Comparison of ENCODE assay signal across 1 cellular context in the genomic region with DNA sequence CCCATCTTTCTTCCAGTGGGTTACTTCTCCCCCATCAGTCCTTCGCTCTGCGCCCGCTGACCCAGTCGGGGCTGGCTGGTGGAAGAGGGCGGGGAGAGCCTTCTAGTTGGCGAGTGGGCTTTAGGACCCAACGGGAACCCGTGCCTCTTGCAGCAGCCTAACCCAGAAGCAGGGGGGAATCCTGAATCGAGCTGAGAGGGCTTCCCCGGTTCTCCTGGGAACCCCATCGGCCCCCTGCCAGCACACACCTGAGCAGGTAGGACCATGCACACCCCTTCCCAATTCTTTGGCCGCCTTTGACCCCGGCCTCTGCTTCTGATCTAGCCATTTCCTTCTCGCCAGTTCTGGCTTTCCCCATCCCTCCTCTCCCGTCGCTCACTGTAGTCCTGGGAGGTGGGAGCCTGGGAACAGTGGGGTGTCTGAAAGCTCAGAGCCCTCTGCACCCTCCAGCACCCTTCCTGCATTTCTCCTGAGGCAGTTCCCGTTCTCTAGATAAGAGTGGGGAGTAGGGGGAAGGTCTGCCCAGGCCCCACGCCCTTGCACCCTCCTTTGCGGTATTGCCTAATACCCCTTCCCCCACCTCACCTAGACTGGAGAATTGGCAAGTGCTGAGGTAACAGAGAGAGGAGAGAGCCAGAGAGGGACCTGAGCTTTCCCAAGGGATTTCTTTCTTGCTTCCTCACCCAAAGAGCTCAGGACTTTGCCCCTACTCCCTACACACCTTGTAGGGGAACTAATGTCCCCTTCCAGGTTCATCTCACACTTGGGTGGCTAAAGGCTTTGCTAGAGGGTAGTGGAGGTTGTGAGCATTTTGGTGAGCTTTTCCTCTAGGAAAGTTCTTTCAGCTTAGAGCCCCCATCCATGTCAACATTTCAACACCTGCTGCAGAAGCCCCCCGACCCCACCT.
TF ChIP-seq lines count a peak whose summit lies in the region.

RARA (plus strand) TSS at position 150 of the 907 bp plus-strand sequence. CDS start 22,039 bp downstream, outside the sequence.

TF ChIP-seq in HepG2, 621 proteins besides CTCF, POLR2A, EP300 and RAD21 (continued from another document and continues in another):
- no peak for TF ChIP-seq PHF5A (CRISPR knock-in tag; IDR thresholded peaks at IDR 0.05; ENCODE audit: low read depth, unreplicated experiment)
- peak; percentile 40; the same call in 1 of the 2 replicates for TF ChIP-seq SMAD3 (CRISPR knock-in tag; IDR thresholded peaks at IDR 0.05)
- no peak for TF ChIP-seq GATA4 (IDR thresholded peaks at IDR 0.05; ENCODE audit: borderline replicate concordance, low read depth)
- peak; percentile 97 for TF ChIP-seq ZFP91 (CRISPR knock-in tag; IDR thresholded peaks at IDR 0.05; ENCODE audit: borderline replicate concordance)
- TF ChIP-seq TBX2 (CRISPR knock-in tag; IDR thresholded peaks at IDR 0.05; ENCODE audit: borderline replicate concordance) = peak; percentile 52; the same call in 1 of the 2 replicates
- TF ChIP-seq ZMYM3 (CRISPR knock-in tag; IDR thresholded peaks at IDR 0.05) = peak; percentile 93
- TF ChIP-seq GMEB1 (CRISPR knock-in tag; IDR thresholded peaks at IDR 0.05; ENCODE audit: borderline replicate concordance) = no peak; the same call in 1 of the 2 replicates
- TF ChIP-seq ISX (CRISPR knock-in tag; conservative IDR thresholded peaks at IDR 0.05) = no peak
- 0 out of 2 replicates have a peak, but pooled peaks have one; percentile 63 for TF ChIP-seq DNMT3B (CRISPR knock-in tag; conservative IDR thresholded peaks at IDR 0.05)
- TF ChIP-seq ZNF781 (CRISPR knock-in tag; IDR thresholded peaks at IDR 0.05; ENCODE audit: borderline replicate concordance, not compliant biosample characterization) = peak; percentile 38
- TF ChIP-seq TRIM22 (IDR thresholded peaks at IDR 0.05) = no peak
- TF ChIP-seq ONECUT2 (CRISPR knock-in tag; IDR thresholded peaks at IDR 0.05) = no peak
- TF ChIP-seq MYC (CRISPR knock-in tag; IDR thresholded peaks at IDR 0.05; ENCODE audit: borderline replicate concordance) = peak; percentile 17; the same call in 1 of the 2 replicates
- peak; percentile 99 for TF ChIP-seq HIVEP1 (CRISPR knock-in tag; IDR thresholded peaks at IDR 0.05)
- TF ChIP-seq MAZ (IDR thresholded peaks at IDR 0.05; ENCODE audit: borderline replicate concordance, low read depth, low read length) = no peak; the same call in 1 of the 2 replicates
- TF ChIP-seq MAZ (CRISPR knock-in tag; IDR thresholded peaks at IDR 0.05; ENCODE audit: low read depth) = peak; percentile 78
- TF ChIP-seq ZNF567 (CRISPR knock-in tag; IDR thresholded peaks at IDR 0.05; ENCODE audit: borderline replicate concordance) = no peak
- TF ChIP-seq THYN1 (CRISPR knock-in tag; IDR thresholded peaks at IDR 0.05; ENCODE audit: borderline replicate concordance, low read depth) = no peak
- TF ChIP-seq, protein P1, sequence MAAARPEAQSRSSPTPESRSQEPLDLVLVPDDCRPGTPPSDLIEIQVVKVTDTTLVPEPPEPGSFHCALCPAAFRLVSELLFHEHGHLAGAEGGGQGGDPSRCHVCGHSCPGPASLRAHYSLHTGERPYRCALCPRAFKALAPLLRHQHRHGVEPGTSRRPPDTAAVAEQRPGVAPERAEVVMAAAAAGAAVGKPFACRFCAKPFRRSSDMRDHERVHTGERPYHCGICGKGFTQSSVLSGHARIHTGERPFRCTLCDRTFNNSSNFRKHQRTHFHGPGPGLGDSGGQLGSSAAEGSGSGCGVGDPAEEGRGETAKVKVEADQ (CRISPR knock-in tag; IDR thresholded peaks at IDR 0.05; ENCODE audit: borderline replicate concordance) = peak; percentile 44; the same call in 1 of the 2 replicates
- peak; percentile 37; the same call in 1 of the 2 replicates for TF ChIP-seq CBX5 (CRISPR knock-in tag; IDR thresholded peaks at IDR 0.05; ENCODE audit: borderline replicate concordance)
- peak; percentile 65; the same call in 1 of the 2 replicates for TF ChIP-seq KDM4B (CRISPR knock-in tag; IDR thresholded peaks at IDR 0.05)
- no peak for TF ChIP-seq NKX3-1 (CRISPR knock-in tag; IDR thresholded peaks at IDR 0.05)
- no peak for TF ChIP-seq SAFB2 (CRISPR knock-in tag; IDR thresholded peaks at IDR 0.05; ENCODE audit: borderline replicate concordance, low read depth)
- no peak for TF ChIP-seq SP140L (CRISPR knock-in tag; IDR thresholded peaks at IDR 0.05; ENCODE audit: borderline replicate concordance)
- TF ChIP-seq NRL (CRISPR knock-in tag; IDR thresholded peaks at IDR 0.05; ENCODE audit: borderline replicate concordance) = peak; percentile 88; the same call in 1 of the 2 replicates
- TF ChIP-seq, protein P2, sequence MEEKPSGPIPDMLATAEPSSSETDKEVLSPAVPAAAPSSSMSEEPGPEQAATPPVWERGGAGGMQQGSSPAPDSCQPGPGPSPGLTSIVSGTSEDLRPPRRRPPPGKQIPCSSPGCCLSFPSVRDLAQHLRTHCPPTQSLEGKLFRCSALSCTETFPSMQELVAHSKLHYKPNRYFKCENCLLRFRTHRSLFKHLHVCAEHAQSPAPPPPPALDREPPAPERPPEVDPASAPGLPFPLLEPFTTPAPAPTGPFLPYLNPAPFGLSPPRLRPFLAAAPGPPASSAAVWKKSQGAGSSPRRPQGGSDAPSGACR (CRISPR knock-in tag; IDR thresholded peaks at IDR 0.05) = no peak
- TF ChIP-seq ZNF263 (CRISPR knock-in tag; IDR thresholded peaks at IDR 0.05) = 0 out of 2 replicates have a peak, but pooled peaks have one; percentile 16
- TF ChIP-seq TERF1 (CRISPR knock-in tag; IDR thresholded peaks at IDR 0.05) = 0 out of 2 replicates have a peak, but pooled peaks have one; percentile 51
- no peak for TF ChIP-seq PREB (CRISPR knock-in tag; IDR thresholded peaks at IDR 0.05)
- TF ChIP-seq, protein P3, sequence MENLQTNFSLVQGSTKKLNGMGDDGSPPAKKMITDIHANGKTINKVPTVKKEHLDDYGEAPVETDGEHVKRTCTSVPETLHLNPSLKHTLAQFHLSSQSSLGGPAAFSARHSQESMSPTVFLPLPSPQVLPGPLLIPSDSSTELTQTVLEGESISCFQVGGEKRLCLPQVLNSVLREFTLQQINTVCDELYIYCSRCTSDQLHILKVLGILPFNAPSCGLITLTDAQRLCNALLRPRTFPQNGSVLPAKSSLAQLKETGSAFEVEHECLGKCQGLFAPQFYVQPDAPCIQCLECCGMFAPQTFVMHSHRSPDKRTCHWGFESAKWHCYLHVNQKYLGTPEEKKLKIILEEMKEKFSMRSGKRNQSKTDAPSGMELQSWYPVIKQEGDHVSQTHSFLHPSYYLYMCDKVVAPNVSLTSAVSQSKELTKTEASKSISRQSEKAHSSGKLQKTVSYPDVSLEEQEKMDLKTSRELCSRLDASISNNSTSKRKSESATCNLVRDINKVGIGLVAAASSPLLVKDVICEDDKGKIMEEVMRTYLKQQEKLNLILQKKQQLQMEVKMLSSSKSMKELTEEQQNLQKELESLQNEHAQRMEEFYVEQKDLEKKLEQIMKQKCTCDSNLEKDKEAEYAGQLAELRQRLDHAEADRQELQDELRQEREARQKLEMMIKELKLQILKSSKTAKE (CRISPR knock-in tag; IDR thresholded peaks at IDR 0.05; ENCODE audit: borderline replicate concordance) = 0 out of 2 replicates have a peak, but pooled peaks have one; percentile 9
- TF ChIP-seq ZNF350 (CRISPR knock-in tag; IDR thresholded peaks at IDR 0.05; ENCODE audit: borderline replicate concordance, low read depth) = peak; percentile 72
- 0 out of 2 replicates have a peak, but pooled peaks have one; percentile 25 for TF ChIP-seq ZBTB7B (CRISPR knock-in tag; IDR thresholded peaks at IDR 0.05)
- TF ChIP-seq TOPORS (CRISPR knock-in tag; IDR thresholded peaks at IDR 0.05) = peak; percentile 46; the same call in 1 of the 2 replicates
- TF ChIP-seq KMT2B (CRISPR knock-in tag; IDR thresholded peaks at IDR 0.05) = peak; percentile 61; the same call in 1 of the 2 replicates
- peak; percentile 34; the same call in 1 of the 2 replicates for TF ChIP-seq NFYB (CRISPR knock-in tag; IDR thresholded peaks at IDR 0.05)
- TF ChIP-seq PHF21A (CRISPR knock-in tag; IDR thresholded peaks at IDR 0.05) = peak; percentile 80
- TF ChIP-seq CCDC6 (CRISPR knock-in tag; IDR thresholded peaks at IDR 0.05) = peak; percentile 49; the same call in 1 of the 2 replicates
- TF ChIP-seq TBL1XR1 (IDR thresholded peaks at IDR 0.05; ENCODE audit: borderline replicate concordance, low read length, partially characterized antibody) = no peak
- TF ChIP-seq SAP130 (CRISPR knock-in tag; IDR thresholded peaks at IDR 0.05; ENCODE audit: low read depth) = peak; percentile 75
- TF ChIP-seq YEATS2 (CRISPR knock-in tag; IDR thresholded peaks at IDR 0.05; ENCODE audit: borderline replicate concordance) = no peak
- TF ChIP-seq SALL1 (CRISPR knock-in tag; IDR thresholded peaks at IDR 0.05) = peak; percentile 65
- TF ChIP-seq, protein P4, sequence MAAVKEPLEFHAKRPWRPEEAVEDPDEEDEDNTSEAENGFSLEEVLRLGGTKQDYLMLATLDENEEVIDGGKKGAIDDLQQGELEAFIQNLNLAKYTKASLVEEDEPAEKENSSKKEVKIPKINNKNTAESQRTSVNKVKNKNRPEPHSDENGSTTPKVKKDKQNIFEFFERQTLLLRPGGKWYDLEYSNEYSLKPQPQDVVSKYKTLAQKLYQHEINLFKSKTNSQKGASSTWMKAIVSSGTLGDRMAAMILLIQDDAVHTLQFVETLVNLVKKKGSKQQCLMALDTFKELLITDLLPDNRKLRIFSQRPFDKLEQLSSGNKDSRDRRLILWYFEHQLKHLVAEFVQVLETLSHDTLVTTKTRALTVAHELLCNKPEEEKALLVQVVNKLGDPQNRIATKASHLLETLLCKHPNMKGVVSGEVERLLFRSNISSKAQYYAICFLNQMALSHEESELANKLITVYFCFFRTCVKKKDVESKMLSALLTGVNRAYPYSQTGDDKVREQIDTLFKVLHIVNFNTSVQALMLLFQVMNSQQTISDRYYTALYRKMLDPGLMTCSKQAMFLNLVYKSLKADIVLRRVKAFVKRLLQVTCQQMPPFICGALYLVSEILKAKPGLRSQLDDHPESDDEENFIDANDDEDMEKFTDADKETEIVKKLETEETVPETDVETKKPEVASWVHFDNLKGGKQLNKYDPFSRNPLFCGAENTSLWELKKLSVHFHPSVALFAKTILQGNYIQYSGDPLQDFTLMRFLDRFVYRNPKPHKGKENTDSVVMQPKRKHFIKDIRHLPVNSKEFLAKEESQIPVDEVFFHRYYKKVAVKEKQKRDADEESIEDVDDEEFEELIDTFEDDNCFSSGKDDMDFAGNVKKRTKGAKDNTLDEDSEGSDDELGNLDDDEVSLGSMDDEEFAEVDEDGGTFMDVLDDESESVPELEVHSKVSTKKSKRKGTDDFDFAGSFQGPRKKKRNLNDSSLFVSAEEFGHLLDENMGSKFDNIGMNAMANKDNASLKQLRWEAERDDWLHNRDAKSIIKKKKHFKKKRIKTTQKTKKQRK (IDR thresholded peaks at IDR 0.05; ENCODE audit: low read length) = no peak
- 0 out of 2 replicates have a peak, but pooled peaks have one; percentile 30 for TF ChIP-seq ZNF777 (CRISPR knock-in tag; IDR thresholded peaks at IDR 0.05)
- no peak for TF ChIP-seq DDIT3 (CRISPR knock-in tag; IDR thresholded peaks at IDR 0.05)
- TF ChIP-seq ZNF761 (CRISPR knock-in tag; conservative IDR thresholded peaks at IDR 0.05) = peak; percentile 56; the same call in 1 of the 2 replicates
- TF ChIP-seq MBNL3 (CRISPR knock-in tag; conservative IDR thresholded peaks at IDR 0.05) = no peak
